29 cellular contexts compared by ENCODE assay signal in the genomic region with DNA sequence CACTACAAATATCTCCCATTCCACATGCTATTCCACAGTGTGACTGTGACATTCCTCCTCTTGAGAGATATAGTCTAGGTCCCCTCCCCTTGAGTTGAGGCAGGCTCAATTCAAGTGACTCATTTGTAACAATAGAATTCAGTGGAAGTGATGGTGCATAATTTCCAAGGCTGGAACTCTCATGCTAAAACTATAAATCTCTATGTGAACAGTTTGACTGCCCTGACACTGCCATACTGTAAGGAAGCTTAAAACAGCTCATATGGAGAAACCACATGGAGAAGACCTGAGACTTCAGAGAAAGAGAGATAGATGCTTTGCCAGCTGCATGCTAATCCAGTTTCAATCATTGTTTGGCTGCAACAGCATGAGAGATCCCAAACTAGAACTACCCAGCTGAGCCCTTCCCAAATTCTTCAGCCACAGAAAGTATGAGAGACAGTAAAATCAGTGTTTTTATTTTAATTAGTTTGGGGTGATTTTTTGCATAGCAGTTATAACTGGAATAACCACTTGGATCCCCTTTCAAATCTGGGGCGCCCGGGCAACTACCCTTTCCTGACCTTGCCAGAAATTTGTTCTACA.
"Had no signal": no experiment of that assay in that cellular context is flagged by ENCODE, and none has a peak within 500 bp of the region (broad histone marks: within the 10 kb centered on the region; RNA-seq: fewer than 3 reads in every experiment).

No MANE protein-coding gene starts in this region.

- H3K27me3 ChIP-seq: ascending aorta, breast epithelium, cardiac muscle cell, colonic mucosa, foreskin keratinocyte, gastrocnemius medialis had no signal

- H3K9me3 ChIP-seq: ascending aorta, colonic mucosa, gastrocnemius medialis had no signal

- ATAC-seq: activated naive CD4-positive, alpha-beta T cell treated with anti-CD3 and anti-CD28 coated beads, Interleukin-2, amount 50 U/mL, for 72 hours; activated T-cell treated with anti-CD3 and anti-CD28 coated beads, Interleukin-2, amount 50 U/mL, for 72 hours; esophagus mucosa; foreskin keratinocyte; gastrocnemius medialis; heart left ventricle had no signal

- DNase-seq: activated CD4-positive, alpha-beta memory T cell treated with anti-CD3 and anti-CD28 coated beads, Interleukin-2, amount 10 ng/mL, durations not matched to agents 7 days and 5 days; activated CD4-positive, alpha-beta T cell treated with anti-CD3 and anti-CD28 coated beads for 1 hour; activated CD4-positive, alpha-beta T cell treated with anti-CD3 and anti-CD28 coated beads for 4 hours; activated CD4-positive, alpha-beta T cell treated with anti-CD3 and anti-CD28 coated beads, Interleukin-2, amount 10 ng/mL, durations not matched to agents 7 days and 5 days; activated CD4-positive, alpha-beta T cell treated with anti-CD3 and anti-CD28 coated beads, Interleukin-2, amount 50 U/mL, for 4 hours; activated CD8-positive, alpha-beta memory T cell treated with anti-CD3 and anti-CD28 coated beads, Interleukin-2, amount 50 U/mL, for 48 hours; activated gamma-delta T cell; activated naive CD4-positive, alpha-beta T cell; activated naive CD4-positive, alpha-beta T cell treated with anti-CD3 and anti-CD28 coated beads, Interleukin-2, amount 10 ng/mL, durations not matched to agents 7 days and 5 days; activated naive CD8-positive, alpha-beta T cell treated with anti-CD3 and anti-CD28 coated beads, Interleukin-2, amount 10 ng/mL, durations not matched to agents 7 days and 5 days; activated T-cell treated with anti-CD3 and anti-CD28 coated beads for 4 hours; activated T-cell treated with anti-CD3 and anti-CD28 coated beads, Interleukin-2, amount 50 U/mL, for 24 hours; activated T-cell treated with anti-CD3 and anti-CD28 coated beads, Interleukin-2, amount 50 U/mL, for 72 hours; central memory CD4-positive, alpha-beta T cell; cerebellar nuclear complex; colonic mucosa; dorsolateral prefrontal cortex; effector memory CD4-positive, alpha-beta T cell; endodermal cell; gastrocnemius medialis; glutamatergic neuron; heart left ventricle; T-helper 2 cell had no signal

- H3K36me3 ChIP-seq: ascending aorta, breast epithelium, cardiac muscle cell, colonic mucosa, gastrocnemius medialis, heart left ventricle had no signal

- H3K27ac ChIP-seq: ascending aorta, breast epithelium, cardiac muscle cell, colonic mucosa, dorsolateral prefrontal cortex, foreskin keratinocyte, gastrocnemius medialis, heart left ventricle had no signal

- H3K4me3 ChIP-seq: ascending aorta, breast epithelium, cardiac muscle cell, colonic mucosa, dorsolateral prefrontal cortex, gastrocnemius medialis, heart left ventricle had no signal

- H3K4me1 ChIP-seq: ascending aorta, breast epithelium, colonic mucosa, foreskin keratinocyte, gastrocnemius medialis, heart left ventricle had no signal
